17 cellular contexts compared by ENCODE assay signal in genomic region chr12:132447731-132448452, GRCh38. TPM values are rescaled to one million over a fixed set of nuclear protein-coding genes. Genes with fewer than 3 reads are reported as not detected.
DNase-seq lines count a peak whose midpoint lies in the region; ATAC-seq and TF ChIP-seq lines count a peak whose summit lies in the region.
"Had no signal": no experiment of that assay in that cellular context is flagged by ENCODE, and none has a peak within 500 bp of the region (broad histone marks: within the 10 kb centered on the region; RNA-seq: fewer than 3 reads in every experiment).

No MANE protein-coding gene starts in this region.

- H3K4me3 ChIP-seq in right atrium auricular region = no peak overlapping the region
- no peak overlapping the region for H3K4me3 ChIP-seq in CD8-positive, alpha-beta T cell (ENCODE audit: low read depth, low read length)
- H3K4me3 ChIP-seq in esophagus muscularis mucosa = no peak overlapping the region
- H3K4me3 ChIP-seq: GM12878, GM23248 had no signal

- H3K9me3 ChIP-seq in right atrium auricular region (no peaks in the 10 kb centered on the region), esophagus muscularis mucosa (no peaks in the 10 kb centered on the region)
- no peaks in the 10 kb centered on the region for H3K9me3 ChIP-seq in CD8-positive, alpha-beta T cell (ENCODE audit: low read length)

- no peaks in the 10 kb centered on the region for H3K27me3 ChIP-seq in right atrium auricular region
- no peaks in the 10 kb centered on the region for H3K27me3 ChIP-seq in CD8-positive, alpha-beta T cell (ENCODE audit: insufficient read depth, low read length)
- H3K27me3 ChIP-seq in esophagus muscularis mucosa = peaks cover 0 to 58% (median 2%) of the 10 kb centered on the region in 4 donors

- intact Hi-C loops in Right ventricle myocardium inferior (cut with DNase I) (no loop called here), esophagus muscularis mucosa (cut with DNase I) (no loop called here)
- intact Hi-C loops in CD8-positive, alpha-beta T cell (cut with DNase I, micrococcal nuclease) = loop anchor here in 1 of 2 experiments (2.0 kb wide), 1 partner anchor 21 kb away; no protein-coding TSS in a partner anchor
- intact Hi-C loops in activated T-helper 1 cell treated with anti-CD3 and anti-CD28 coated beads, Interleukin-12 subunit alpha, Interleukin-12 subunit beta, Interleukin-2, Interleukin-4 antibody, amounts not matched to agents 30 ng/mL and 10 ng/mL and 1 ng/mL, durations not matched to agents 14 hours and 24 hours and 36 hours (cut with micrococcal nuclease) = no loop called here

- no peaks in the 10 kb centered on the region for H3K27me3 Mint-ChIP-seq in CD8-positive, alpha-beta T cell (ENCODE audit: low read depth)
- peaks cover 3% of the 10 kb centered on the region for H3K27me3 Mint-ChIP-seq in activated T-helper 1 cell treated with anti-CD3 and anti-CD28 coated beads, Interleukin-12 subunit alpha, Interleukin-12 subunit beta, Interleukin-2, Interleukin-4 antibody, amounts not matched to agents 30 ng/mL and 10 ng/mL and 1 ng/mL, durations not matched to agents 14 hours and 24 hours and 36 hours (ENCODE audit: insufficient read depth)
- peaks cover 0 to 10% of the 10 kb centered on the region in 2 donors for H3K27me3 Mint-ChIP-seq in stimulated activated naive B cell treated with anti-CD40 and anti-IgM and Interleukin-4, amounts not matched to agents 10 μg/mL and 1 μg/mL and 100 μg/mL, for 72 hours

- no peaks in the 10 kb centered on the region for H3K9me3 Mint-ChIP-seq in CD8-positive, alpha-beta T cell
- H3K9me3 Mint-ChIP-seq in activated T-helper 1 cell treated with anti-CD3 and anti-CD28 coated beads, Interleukin-12 subunit alpha, Interleukin-12 subunit beta, Interleukin-2, Interleukin-4 antibody, amounts not matched to agents 30 ng/mL and 10 ng/mL and 1 ng/mL, durations not matched to agents 14 hours and 24 hours and 36 hours = no peaks in the 10 kb centered on the region
- H3K9me3 Mint-ChIP-seq in stimulated activated naive B cell treated with anti-CD40 and anti-IgM and Interleukin-4, amounts not matched to agents 10 μg/mL and 1 μg/mL and 100 μg/mL, for 72 hours = no peaks in the 10 kb centered on the region

- CTCF ChIA-PET in CD8-positive, alpha-beta T cell (lab: Charles Lee) = interaction anchor here (1.9 to 2.7 kb wide), 2 partner anchors 18 to 32 kb away, joined by 5 to 9 read pairs; no protein-coding TSS in a partner anchor

- H3K4me1 ChIP-seq in right atrium auricular region (no peaks in the 10 kb centered on the region), esophagus muscularis mucosa (peaks cover 0 to 13% (median 5%) of the 10 kb centered on the region in 4 donors)
- peaks cover 84% of the 10 kb centered on the region for H3K4me1 ChIP-seq in CD8-positive, alpha-beta T cell (ENCODE audit: insufficient read depth, low read length)

- no peak for TF ChIP-seq POLR2A in esophagus muscularis mucosa (IDR thresholded peaks at IDR 0.05; ENCODE audit: low read depth)

- H3K36me3 Mint-ChIP-seq in CD8-positive, alpha-beta T cell = no peaks in the 10 kb centered on the region
- peaks cover 6% of the 10 kb centered on the region for H3K36me3 Mint-ChIP-seq in activated T-helper 1 cell treated with anti-CD3 and anti-CD28 coated beads, Interleukin-12 subunit alpha, Interleukin-12 subunit beta, Interleukin-2, Interleukin-4 antibody, amounts not matched to agents 30 ng/mL and 10 ng/mL and 1 ng/mL, durations not matched to agents 14 hours and 24 hours and 36 hours (ENCODE audit: low read depth)
- peaks cover 5 to 13% of the 10 kb centered on the region in 2 donors for H3K36me3 Mint-ChIP-seq in stimulated activated naive B cell treated with anti-CD40 and anti-IgM and Interleukin-4, amounts not matched to agents 10 μg/mL and 1 μg/mL and 100 μg/mL, for 72 hours

- WGBS in esophagus muscularis mucosa = 85% methylated on average over 23 of the region's 23 CpGs

- no peak for ATAC-seq in Right ventricle myocardium inferior
- no peak for ATAC-seq in CD8-positive, alpha-beta T cell
- no peak for ATAC-seq in stimulated activated naive B cell treated with anti-CD40 and anti-IgM and Interleukin-4, amounts not matched to agents 10 μg/mL and 1 μg/mL and 100 μg/mL, for 72 hours (replicated peaks)
- ATAC-seq: GM12878 had no signal

- no peaks in the 10 kb centered on the region for H3K36me3 ChIP-seq in right atrium auricular region
- H3K36me3 ChIP-seq in CD8-positive, alpha-beta T cell (ENCODE audit: insufficient read depth, low read length) = no peaks in the 10 kb centered on the region
- no peaks in the 10 kb centered on the region for H3K36me3 ChIP-seq in esophagus muscularis mucosa

- no peak for TF ChIP-seq EP300 in esophagus muscularis mucosa (IDR thresholded peaks at IDR 0.05)

- POLR2A ChIA-PET in CD8-positive, alpha-beta T cell (lab: Charles Lee) = interaction anchor here (1.5 to 2.1 kb wide), 2 partner anchors 10 to 13 kb away, joined by 5 to 8 read pairs; no protein-coding TSS in a partner anchor

- TF ChIP-seq CTCF in right atrium auricular region (IDR thresholded peaks at IDR 0.05) = no peak
- TF ChIP-seq CTCF in CD8-positive, alpha-beta T cell (IDR thresholded peaks at IDR 0.05) = no peak
- no peak for TF ChIP-seq CTCF in esophagus muscularis mucosa (IDR thresholded peaks at IDR 0.05)

- H3K27ac Mint-ChIP-seq in CD8-positive, alpha-beta T cell = peak overlapping the region; percentile 64
- no peak overlapping the region for H3K27ac Mint-ChIP-seq in activated T-helper 1 cell treated with anti-CD3 and anti-CD28 coated beads, Interleukin-12 subunit alpha, Interleukin-12 subunit beta, Interleukin-2, Interleukin-4 antibody, amounts not matched to agents 30 ng/mL and 10 ng/mL and 1 ng/mL, durations not matched to agents 14 hours and 24 hours and 36 hours
- H3K27ac Mint-ChIP-seq in stimulated activated naive B cell treated with anti-CD40 and anti-IgM and Interleukin-4, amounts not matched to agents 10 μg/mL and 1 μg/mL and 100 μg/mL, for 72 hours = peak overlapping the region; percentile 44

- H3K4me1 Mint-ChIP-seq in CD8-positive, alpha-beta T cell (ENCODE audit: low read depth) = peaks cover 56% of the 10 kb centered on the region
- H3K4me1 Mint-ChIP-seq in activated T-helper 1 cell treated with anti-CD3 and anti-CD28 coated beads, Interleukin-12 subunit alpha, Interleukin-12 subunit beta, Interleukin-2, Interleukin-4 antibody, amounts not matched to agents 30 ng/mL and 10 ng/mL and 1 ng/mL, durations not matched to agents 14 hours and 24 hours and 36 hours (ENCODE audit: low read depth) = peaks cover 37% of the 10 kb centered on the region
- H3K4me1 Mint-ChIP-seq in stimulated activated naive B cell treated with anti-CD40 and anti-IgM and Interleukin-4, amounts not matched to agents 10 μg/mL and 1 μg/mL and 100 μg/mL, for 72 hours = peaks cover 50 to 94% of the 10 kb centered on the region in 2 donors

- DNase-seq in Right ventricle myocardium inferior (ENCODE audit: missing footprints) = peak; percentile 66
- DNase-seq in right atrium auricular region (ENCODE audit: low spot score) = no peak
- peak in 1 of 7 experiments; percentile 28 for DNase-seq in CD8-positive, alpha-beta T cell
- no peak for DNase-seq in activated T-helper 1 cell treated with anti-CD3 and anti-CD28 coated beads, Interleukin-12 subunit alpha, Interleukin-12 subunit beta, Interleukin-2, Interleukin-4 antibody, amounts not matched to agents 30 ng/mL and 10 ng/mL and 1 ng/mL, durations not matched to agents 14 hours and 24 hours and 36 hours (ENCODE audit: low spot score)
- no peak for DNase-seq in stimulated activated naive B cell treated with anti-CD40 and anti-IgM and Interleukin-4, amounts not matched to agents 10 μg/mL and 1 μg/mL and 100 μg/mL, for 72 hours
- no peak for DNase-seq in T-helper 1 cell
- no peak for DNase-seq in stimulated activated CD4-positive, alpha-beta T cell treated with anti-CD3 and anti-CD28 coated beads, Interleukin-12 subunit alpha, Interleukin-12 subunit beta, amount 100 ng/mL, for 4 hours
- DNase-seq in esophagus muscularis mucosa (ENCODE audit: extremely low spot score) = no peak
- DNase-seq: DMS79 treated with DMSO at 0.1 percent for 48 hours, GDM1, GM23248, HCEC 1CT, NCI-H187 treated with DMSO at 0.1 percent for 48 hours, NCI-H446 treated with DMSO at 0.1 percent for 48 hours, NCI-H774 had no signal

- H3K27ac ChIP-seq in right atrium auricular region (no peak overlapping the region), esophagus muscularis mucosa (replicated peaks in 1 of 4) (no peak overlapping the region)
- no peak overlapping the region for H3K27ac ChIP-seq in CD8-positive, alpha-beta T cell (ENCODE audit: low read depth, low read length)
- H3K27ac ChIP-seq: GM23248, HL-60 had no signal

- H3K4me3 Mint-ChIP-seq in CD8-positive, alpha-beta T cell = no peak overlapping the region
- peak overlapping the region; percentile 39 for H3K4me3 Mint-ChIP-seq in activated T-helper 1 cell treated with anti-CD3 and anti-CD28 coated beads, Interleukin-12 subunit alpha, Interleukin-12 subunit beta, Interleukin-2, Interleukin-4 antibody, amounts not matched to agents 30 ng/mL and 10 ng/mL and 1 ng/mL, durations not matched to agents 14 hours and 24 hours and 36 hours
- no peak overlapping the region for H3K4me3 Mint-ChIP-seq in stimulated activated naive B cell treated with anti-CD40 and anti-IgM and Interleukin-4, amounts not matched to agents 10 μg/mL and 1 μg/mL and 100 μg/mL, for 72 hours

RNA-seq across cellular contexts. Expression of gene FBRSL1, which starts 42.1 kb away (rescaled TPM):
- total RNA-seq in Right ventricle myocardium inferior (51.9 TPM), right atrium auricular region (10 to 100 TPM; 19.3 to 20.4 TPM), esophagus muscularis mucosa (10 to 100 TPM; 14.4 to 28.1 (median 18.5) TPM)
- total RNA-seq in CD8-positive, alpha-beta T cell = 10 to 100 TPM; 78.5 to 82.0 TPM
- 75.8 and 80.2 TPM in 2 replicates for total RNA-seq in activated T-helper 1 cell treated with anti-CD3 and anti-CD28 coated beads, Interleukin-12 subunit alpha, Interleukin-12 subunit beta, Interleukin-2, Interleukin-4 antibody, amounts not matched to agents 30 ng/mL and 10 ng/mL and 1 ng/mL, durations not matched to agents 14 hours and 24 hours and 36 hours
